ENCODE assay signal across 8 cellular contexts in the genomic region with DNA sequence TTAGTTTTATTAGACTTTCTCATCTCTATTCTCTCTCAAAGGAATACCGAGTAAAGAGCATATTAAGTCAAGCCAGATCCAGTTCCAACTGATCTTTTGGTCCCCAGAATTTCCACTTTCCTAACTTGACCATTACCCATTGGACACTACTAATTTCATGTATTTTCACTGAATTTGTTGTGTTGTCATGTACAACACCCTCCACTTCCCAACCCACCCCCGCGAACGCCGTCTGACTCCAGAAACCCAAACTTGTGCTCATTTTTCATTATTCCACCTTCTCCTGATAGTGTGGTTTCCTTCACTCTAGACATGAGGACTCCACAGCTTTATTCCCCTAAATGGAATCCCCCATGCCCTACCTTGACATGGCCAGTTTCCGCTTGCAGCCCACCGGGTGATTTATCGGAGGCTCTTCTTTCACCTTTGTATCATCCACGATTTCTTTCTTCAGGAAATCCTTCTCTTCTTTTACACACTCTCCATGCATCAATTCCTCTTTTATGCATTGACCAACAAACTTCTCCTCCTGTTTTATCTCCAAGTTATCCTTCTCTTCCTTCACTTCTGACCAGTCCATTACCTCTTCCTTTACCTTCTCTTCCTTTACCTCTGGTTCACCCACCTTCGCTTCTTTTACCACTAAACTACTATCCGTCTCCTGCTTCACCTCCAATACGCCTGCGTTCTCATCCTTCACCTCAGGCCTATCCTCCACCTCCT. TPM values are rescaled to one million over a fixed set of nuclear protein-coding genes. Genes with fewer than 3 reads are reported as not detected.
DNase-seq lines count a peak whose midpoint lies in the region; FAIRE-seq and TF ChIP-seq lines count a peak whose summit lies in the region.

No MANE protein-coding gene starts in this region.

- peaks cover 15% of the 10 kb centered on the region for H3K36me3 ChIP-seq in effector memory CD4-positive, alpha-beta T cell (ENCODE audit: control insufficient read depth, insufficient read depth, low read length)
- peaks cover 3% of the 10 kb centered on the region for H3K36me3 ChIP-seq in parathyroid adenoma (ENCODE audit: control insufficient read depth, insufficient read depth, low read length)

- H3K9me3 Mint-ChIP-seq in activated naive CD4-positive, alpha-beta T cell treated with anti-CD3 and anti-CD28 coated beads for 36 hours = no peaks in the 10 kb centered on the region

- no peaks in the 10 kb centered on the region for H3K27me3 Mint-ChIP-seq in activated naive CD4-positive, alpha-beta T cell treated with anti-CD3 and anti-CD28 coated beads for 36 hours (ENCODE audit: low read depth)

- H3K27me3 ChIP-seq in effector memory CD4-positive, alpha-beta T cell (replicated peaks; ENCODE audit: control insufficient read depth, insufficient read depth, low read length, poor library complexity, severe bottlenecking) = no peaks in the 10 kb centered on the region
- no peaks in the 10 kb centered on the region for H3K27me3 ChIP-seq in parathyroid adenoma (ENCODE audit: control insufficient read depth, insufficient read depth, low read length)

- peaks cover 5% of the 10 kb centered on the region for H3K79me2 ChIP-seq in parathyroid adenoma

- FAIRE-seq in HTR-8/SVneo (lab: Jason Lieb, UNC) = no peak

- H2AFZ ChIP-seq in parathyroid adenoma = peak overlapping the region; percentile 93

- peaks cover 24% of the 10 kb centered on the region for H3K4me1 Mint-ChIP-seq in activated naive CD4-positive, alpha-beta T cell treated with anti-CD3 and anti-CD28 coated beads for 36 hours (ENCODE audit: low read depth)

- peak overlapping the region; percentile 93 for H3K4me3 ChIP-seq in effector memory CD4-positive, alpha-beta T cell (ENCODE audit: insufficient read depth, low read depth, low read length, poor library complexity, severe bottlenecking)
- peak overlapping the region; percentile 84 for H3K4me3 ChIP-seq in parathyroid adenoma (ENCODE audit: low read depth, low read length)

- no peak for TF ChIP-seq CTCF in parathyroid adenoma (IDR thresholded peaks at IDR 0.05)

- intact Hi-C loops in activated naive CD4-positive, alpha-beta T cell treated with anti-CD3 and anti-CD28 coated beads for 36 hours (cut with micrococcal nuclease) = loop anchor here (5.0 to 10.0 kb wide), 4 partner anchors 310 to 1403 kb away; a partner anchor contains a TSS

- no peaks in the 10 kb centered on the region for H3K9me3 ChIP-seq in effector memory CD4-positive, alpha-beta T cell (ENCODE audit: control insufficient read depth, low read length)
- H3K9me3 ChIP-seq in parathyroid adenoma (ENCODE audit: control insufficient read depth, low read length) = no peaks in the 10 kb centered on the region

- no peak overlapping the region for H3K4me3 Mint-ChIP-seq in activated naive CD4-positive, alpha-beta T cell treated with anti-CD3 and anti-CD28 coated beads for 36 hours

- no peak overlapping the region for H3K27ac Mint-ChIP-seq in activated naive CD4-positive, alpha-beta T cell treated with anti-CD3 and anti-CD28 coated beads for 36 hours

- CTCF ChIA-PET in activated naive CD4-positive, alpha-beta T cell treated with anti-CD3 and anti-CD28 coated beads for 36 hours (lab: Charles Lee) = no interaction called here

- DNase-seq in activated naive CD4-positive, alpha-beta T cell treated with anti-CD3 and anti-CD28 coated beads for 36 hours = peak; percentile 5
- DNase-seq in activated naive CD4-positive, alpha-beta T cell treated with Interleukin-2 at 50 U/mL for 16 hours = no peak
- DNase-seq in HPDE6-E6E7 (ENCODE audit: extremely low spot score) (peak; percentile 3), HTR-8/SVneo (ENCODE audit: insufficient read length, low spot score) (no peak), NCI-H2227 treated with DMSO at 0.1 percent for 48 hours (lab: John Stamatoyannopoulos, UW) (no peak)
- no peak for DNase-seq in effector memory CD4-positive, alpha-beta T cell
- DNase-seq in activated CD4-positive, alpha-beta T cell treated with anti-CD3 and anti-CD28 coated beads, Interleukin-2, amount 50 U/mL, for 4 hours = no peak

- H3K36me3 Mint-ChIP-seq in activated naive CD4-positive, alpha-beta T cell treated with anti-CD3 and anti-CD28 coated beads for 36 hours (ENCODE audit: low read depth) = peaks cover 25% of the 10 kb centered on the region

- peak overlapping the region; percentile 63 for H3K27ac ChIP-seq in effector memory CD4-positive, alpha-beta T cell (ENCODE audit: insufficient read depth, low read length, poor library complexity, severe bottlenecking)
- H3K27ac ChIP-seq in parathyroid adenoma = no peak overlapping the region

- H3K9ac ChIP-seq in parathyroid adenoma = no peak overlapping the region

- peak overlapping the region; percentile 64 for H3K4me2 ChIP-seq in parathyroid adenoma (ENCODE audit: low read length)

- peaks cover 13% of the 10 kb centered on the region for H3K4me1 ChIP-seq in effector memory CD4-positive, alpha-beta T cell (ENCODE audit: control insufficient read depth, insufficient read depth, low read length, poor library complexity, severe bottlenecking)
- no peaks in the 10 kb centered on the region for H3K4me1 ChIP-seq in parathyroid adenoma

RNA-seq across cellular contexts. Expression of a gene that starts 0.8 kb away (rescaled TPM):
- 10 to 100 TPM; 19.8 to 19.9 TPM for total RNA-seq in activated naive CD4-positive, alpha-beta T cell treated with anti-CD3 and anti-CD28 coated beads for 36 hours

Comparison
In these comparisons a context has a peak if more than half of its experiments do, and no peak if none do; other contexts are left out.
1. DNase-seq: peak in activated naive CD4-positive, alpha-beta T cell treated with anti-CD3 and anti-CD28 coated beads for 36 hours (single experiment) and HPDE6-E6E7 (single experiment); none in activated naive CD4-positive, alpha-beta T cell treated with Interleukin-2 at 50 U/mL for 16 hours (single experiment), effector memory CD4-positive, alpha-beta T cell (0 of 3), HTR-8/SVneo (single experiment), activated CD4-positive, alpha-beta T cell treated with anti-CD3 and anti-CD28 coated beads, Interleukin-2, amount 50 U/mL, for 4 hours (0 of 2) and NCI-H2227 treated with DMSO at 0.1 percent for 48 hours (single experiment).